In the genomic region with DNA sequence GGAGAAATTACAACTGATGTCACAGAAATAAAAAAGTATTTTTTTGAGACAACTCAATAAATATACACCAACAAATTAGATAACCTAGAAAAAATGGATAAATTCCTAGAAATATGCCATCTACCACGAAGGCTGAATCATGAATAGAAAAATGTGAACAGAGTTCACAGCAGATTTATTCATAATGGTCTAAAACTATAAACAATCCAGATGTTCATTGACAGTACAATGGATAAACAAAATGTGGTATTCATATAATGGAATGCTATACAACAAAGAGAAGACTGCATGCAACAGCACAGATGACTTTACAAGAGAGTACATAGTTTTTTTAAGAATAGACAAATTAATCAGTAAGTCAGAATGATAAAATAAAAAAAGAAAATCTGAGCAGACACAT, we compare ENCODE assay signal across 15 cellular contexts.
"Had no signal": no experiment of that assay in that cellular context is flagged by ENCODE, and none has a peak within 500 bp of the region (broad histone marks: within the 10 kb centered on the region; RNA-seq: fewer than 3 reads in every experiment).

No MANE protein-coding gene starts in this region.

- H3K4me1 ChIP-seq: neural progenitor cell, suprapubic skin had no signal

- ATAC-seq: stimulated activated naive CD8-positive, alpha-beta T cell treated with anti-CD3 and anti-CD28 coated beads, Interleukin-15, Interleukin-2, amounts not matched to agents 100 U/mL and 50 U/mL, for 24 hours had no signal

- H3K9me3 Mint-ChIP-seq: activated CD4-positive, alpha-beta T cell treated with anti-CD3 and anti-CD28 coated beads, Interleukin-2, amount 10 ng/mL, durations not matched to agents 24 days and 14 days; activated T-helper 1 cell treated with anti-CD3 and anti-CD28 coated beads, Interleukin-12 subunit alpha, Interleukin-12 subunit beta, Interleukin-2, Interleukin-4 antibody, amounts not matched to agents 30 ng/mL and 10 ng/mL and 1 ng/mL, durations not matched to agents 14 hours and 24 hours and 36 hours had no signal

- H3K27ac ChIP-seq: adrenal gland, hepatocyte, neural progenitor cell, ovary, suprapubic skin had no signal

- H3K27me3 Mint-ChIP-seq: activated CD4-positive, alpha-beta T cell treated with anti-CD3 and anti-CD28 coated beads, Interleukin-2, amount 10 ng/mL, durations not matched to agents 24 days and 14 days; brain; dendritic cell treated with granulocyte-macrophage colony-stimulating factor and Interleukin-4, amounts not matched to agents 40 ng/mL and 50 ng/mL, for 4 days; type B pancreatic cell had no signal

- H3K27ac Mint-ChIP-seq: activated CD4-positive, alpha-beta T cell treated with anti-CD3 and anti-CD28 coated beads, Interleukin-2, amount 10 ng/mL, durations not matched to agents 24 days and 14 days; activated T-helper 1 cell treated with anti-CD3 and anti-CD28 coated beads, Interleukin-12 subunit alpha, Interleukin-12 subunit beta, Interleukin-2, Interleukin-4 antibody, amounts not matched to agents 30 ng/mL and 10 ng/mL and 1 ng/mL, durations not matched to agents 14 hours and 24 hours and 36 hours; brain; dendritic cell treated with granulocyte-macrophage colony-stimulating factor and Interleukin-4, amounts not matched to agents 40 ng/mL and 50 ng/mL, for 4 days; neural progenitor cell; type B pancreatic cell had no signal

- H3K36me3 ChIP-seq: adrenal gland, ovary had no signal

- H2AFZ ChIP-seq: hepatocyte, neural progenitor cell had no signal

- H3K4me2 ChIP-seq: hepatocyte, neural progenitor cell had no signal

- DNase-seq: activated CD4-positive, alpha-beta T cell treated with anti-CD3 and anti-CD28 coated beads, Interleukin-2, amount 10 ng/mL, durations not matched to agents 24 days and 14 days; activated naive CD4-positive, alpha-beta T cell treated with Interleukin-2 at 50 U/mL for 16 hours; adrenal gland; ovary; stimulated activated CD4-positive, alpha-beta T cell treated with anti-CD3 and anti-CD28 coated beads, Interleukin-4, amount 100 ng/mL, for 1 hour; stimulated activated CD8-positive, alpha-beta memory T cell treated with anti-CD3 and anti-CD28 coated beads, Interleukin-4, amount 100 ng/mL, for 48 hours; stimulated activated naive CD8-positive, alpha-beta T cell treated with anti-CD3 and anti-CD28 coated beads, Interleukin-15, Interleukin-2, amounts not matched to agents 100 U/mL and 50 U/mL, for 24 hours; T-helper 1 cell had no signal

- H3K9me3 ChIP-seq: adrenal gland, ovary had no signal

- H3K9ac ChIP-seq: neural progenitor cell had no signal

- H3K27me3 ChIP-seq: adrenal gland, hepatocyte, neural progenitor cell, ovary, suprapubic skin had no signal

- H3K4me1 Mint-ChIP-seq: activated CD4-positive, alpha-beta T cell treated with anti-CD3 and anti-CD28 coated beads, Interleukin-2, amount 10 ng/mL, durations not matched to agents 24 days and 14 days; brain; neural progenitor cell had no signal

- H3K4me3 ChIP-seq: adrenal gland, hepatocyte, neural progenitor cell, ovary, suprapubic skin had no signal

- H3K4me3 Mint-ChIP-seq: activated CD4-positive, alpha-beta T cell treated with anti-CD3 and anti-CD28 coated beads, Interleukin-2, amount 10 ng/mL, durations not matched to agents 24 days and 14 days; activated T-helper 1 cell treated with anti-CD3 and anti-CD28 coated beads, Interleukin-12 subunit alpha, Interleukin-12 subunit beta, Interleukin-2, Interleukin-4 antibody, amounts not matched to agents 30 ng/mL and 10 ng/mL and 1 ng/mL, durations not matched to agents 14 hours and 24 hours and 36 hours; brain; dendritic cell treated with granulocyte-macrophage colony-stimulating factor and Interleukin-4, amounts not matched to agents 40 ng/mL and 50 ng/mL, for 4 days; neural progenitor cell; type B pancreatic cell had no signal
